12 cellular contexts compared by ENCODE assay signal in genomic region chr2:235747868-235748144, GRCh38.
DNase-seq lines count a peak whose midpoint lies in the region; ATAC-seq, FAIRE-seq and TF ChIP-seq lines count a peak whose summit lies in the region.
"Had no signal": no experiment of that assay in that cellular context is flagged by ENCODE, and none has a peak within 500 bp of the region (broad histone marks: within the 10 kb centered on the region; RNA-seq: fewer than 3 reads in every experiment).

No MANE protein-coding gene starts in this region.

- FAIRE-seq in urothelium cell line (lab: Jason Lieb, UNC), result no peak
- FAIRE-seq: GM19239 had no signal

- no peak for TF ChIP-seq EP300 in gastroesophageal sphincter (IDR thresholded peaks at IDR 0.05)

- H3K27me3 ChIP-seq in gastroesophageal sphincter, result no peaks in the 10 kb centered on the region
- H3K27me3 ChIP-seq in upper lobe of right lung, result no peaks in the 10 kb centered on the region
- H3K27me3 ChIP-seq: left lung had no signal

- H3K4me3 ChIP-seq in SK-N-MC, result no peak overlapping the region
- H3K4me3 ChIP-seq in gastroesophageal sphincter, result peak overlapping the region in 1 of 2 donors; percentile 12
- H3K4me3 ChIP-seq in upper lobe of right lung, result no peak overlapping the region
- H3K4me3 ChIP-seq: left lung had no signal

- no peak for TF ChIP-seq POLR2A in gastroesophageal sphincter (IDR thresholded peaks at IDR 0.05)

- no peak for TF ChIP-seq CTCF in gastroesophageal sphincter (IDR thresholded peaks at IDR 0.05)
- no peak for TF ChIP-seq CTCF in upper lobe of right lung (IDR thresholded peaks at IDR 0.05)

- intact Hi-C loops in Right ventricle myocardium superior (cut with DNase I) (loop anchor here (2.0 to 10.0 kb wide), 3 partner anchors 73 to 611 kb away; no protein-coding TSS in a partner anchor), Right ventricle myocardium inferior (cut with DNase I) (loop anchor here (5.0 to 10.0 kb wide), 4 partner anchors 76 to 611 kb away; partner anchors contain the start of gene AGAP1), upper lobe of right lung (cut with DNase I) (no loop called here)

- ATAC-seq in Right ventricle myocardium superior (ENCODE audit: poor library complexity) (peak; percentile 51), Right ventricle myocardium inferior (no peak), gastroesophageal sphincter (peak; percentile 37), upper lobe of right lung (no peak)
- ATAC-seq: left lung had no signal

- WGBS in gastroesophageal sphincter (ENCODE audit: low coverage in 1 of 2), 2 donors, result 16 to 56% methylated on average over 6 to 7 of the region's 7 CpGs

- H3K4me1 ChIP-seq in gastroesophageal sphincter (peaks cover 0 to 44% (median 13%) of the 10 kb centered on the region in 3 donors), upper lobe of right lung (no peaks in the 10 kb centered on the region)
- H3K4me1 ChIP-seq: left lung had no signal

- H3K27ac ChIP-seq in SK-N-MC (peak overlapping the region; percentile 52; the same call in 1 of the 2 replicates), gastroesophageal sphincter (peak overlapping the region in 3 of 4 donors; percentile 56 to 68 (median 61)), upper lobe of right lung (no peak overlapping the region)
- H3K27ac ChIP-seq: left lung had no signal

- H3K36me3 ChIP-seq in SK-N-MC (ENCODE audit: insufficient read depth, low read length) (peaks cover 24% of the 10 kb centered on the region), gastroesophageal sphincter (peaks cover 0 to 36% of the 10 kb centered on the region in 2 donors), upper lobe of right lung (peaks cover 5% of the 10 kb centered on the region)

- H3K9ac ChIP-seq in SK-N-MC (ENCODE audit: insufficient read length), result no peak overlapping the region

- no peak for DNase-seq in Right ventricle myocardium superior
- DNase-seq in Right ventricle myocardium inferior (ENCODE audit: missing footprints), result no peak
- DNase-seq in SK-N-MC (ENCODE audit: low read depth, low spot score), result no peak
- DNase-seq in urothelium cell line (ENCODE audit: low spot score), result peak; percentile 67
- DNase-seq in upper lobe of right lung, result no peak
- DNase-seq in activated CD8-positive, alpha-beta memory T cell treated with anti-CD3 and anti-CD28 coated beads for 24 hours, result no peak
- no peak for DNase-seq in medulla oblongata (ENCODE audit: extremely low spot score)
- DNase-seq: amniotic stem cell, DMS79, left lung had no signal

- H3K9me3 ChIP-seq in SK-N-MC (ENCODE audit: low read depth, low read length) (no peaks in the 10 kb centered on the region), gastroesophageal sphincter (no peaks in the 10 kb centered on the region), upper lobe of right lung (no peaks in the 10 kb centered on the region)
- H3K9me3 ChIP-seq: left lung had no signal

Comparison
In these comparisons a context has a peak if more than half of its experiments do, and no peak if none do; other contexts are left out.
1. ATAC-seq: peak in Right ventricle myocardium superior (single experiment) and gastroesophageal sphincter (single experiment); none in Right ventricle myocardium inferior (single experiment) and upper lobe of right lung (single experiment).